In genomic region chr4:40550900-40551546, GRCh38 we compare ENCODE assay signal across 1 cellular context.
TF ChIP-seq lines count a peak whose summit lies in the region.

No MANE protein-coding gene starts in this region.

TF ChIP-seq in K562, 482 proteins besides CTCF, POLR2A, EP300 and RAD21 (continued from another document and continues in another):
- TF ChIP-seq ARID4B (CRISPR knock-in tag; IDR thresholded peaks at IDR 0.05) (no peak), MLX (CRISPR knock-in tag; conservative IDR thresholded peaks at IDR 0.05) (no peak), TRIM25 (IDR thresholded peaks at IDR 0.05; ENCODE audit: borderline replicate concordance) (no peak), CREBBP (IDR thresholded peaks at IDR 0.05; ENCODE audit: low read depth, low read length) (no peak), NFYB (IDR thresholded peaks at IDR 0.05; ENCODE audit: extremely low read depth, insufficient read length) (no peak), ZFP36 (IDR thresholded peaks at IDR 0.05; ENCODE audit: low read depth, low read length, partially characterized antibody) (no peak), ZBTB40 (IDR thresholded peaks at IDR 0.05) (0 out of 2 replicates have a peak, but pooled peaks have one; percentile 21), ZBTB40 (CRISPR knock-in tag; IDR thresholded peaks at IDR 0.05) (no peak), NUFIP1 (IDR thresholded peaks at IDR 0.05; ENCODE audit: partially characterized antibody) (no peak), AFF1 (IDR thresholded peaks at IDR 0.05; ENCODE audit: low read depth in 1 of 2, partially characterized antibody in 2 of 2) (peak in 1 of 2 experiments; percentile 37), L3MBTL2 (IDR thresholded peaks at IDR 0.05) (0 out of 2 replicates have a peak, but pooled peaks have one; percentile 37), TCF15 (CRISPR knock-in tag; IDR thresholded peaks at IDR 0.05) (no peak), ESRRB (CRISPR knock-in tag; IDR thresholded peaks at IDR 0.05; ENCODE audit: borderline replicate concordance) (no peak), MBD2 (IDR thresholded peaks at IDR 0.05; ENCODE audit: borderline replicate concordance, low read depth) (no peak), CBX2 (IDR thresholded peaks at IDR 0.05; ENCODE audit: insufficient read depth, low read length, poor library complexity, severe bottlenecking) (no peak), ZNF212 (CRISPR knock-in tag; IDR thresholded peaks at IDR 0.05) (no peak), JUND (IDR thresholded peaks at IDR 0.05; ENCODE audit: borderline replicate concordance, low read depth, low read length) (no peak), JUND (tag; IDR thresholded peaks at IDR 0.05; ENCODE audit: borderline replicate concordance, low read depth, low read length) (no peak), GTF2B (IDR thresholded peaks at IDR 0.05; ENCODE audit: extremely low read depth, insufficient read length) (no peak), BRCA1 (IDR thresholded peaks at IDR 0.05) (no peak), BRCA1 (CRISPR knock-in tag; IDR thresholded peaks at IDR 0.05) (no peak), KDM5B (IDR thresholded peaks at IDR 0.05; ENCODE audit: insufficient replicate concordance, low read depth, low read length) (no peak), PHTF2 (CRISPR knock-in tag; IDR thresholded peaks at IDR 0.05) (no peak), DLX4 (CRISPR knock-in tag; IDR thresholded peaks at IDR 0.05) (no peak), FOXK2 (conservative IDR thresholded peaks at IDR 0.05 in 1 of 2, IDR thresholded peaks at IDR 0.05 in 1 of 2; ENCODE audit: low read depth in 2 of 2) (no peak; a peak in 1 of 4 replicates), ZBED1 (IDR thresholded peaks at IDR 0.05) (no peak), ZBTB1 (CRISPR knock-in tag; IDR thresholded peaks at IDR 0.05; ENCODE audit: borderline replicate concordance, low read depth) (no peak), CHAMP1 (IDR thresholded peaks at IDR 0.05) (no peak), RBM39 (optimal IDR thresholded peaks at IDR 0.05; ENCODE audit: low read depth, low read length) (no peak), ZNF274 (IDR thresholded peaks at IDR 0.05; ENCODE audit: borderline replicate concordance, low read depth, low read length) (no peak), KAT7 (CRISPR knock-in tag; IDR thresholded peaks at IDR 0.05; ENCODE audit: borderline replicate concordance) (no peak)
